Comparison of ENCODE assay signal across 1 cellular context in the genomic region with DNA sequence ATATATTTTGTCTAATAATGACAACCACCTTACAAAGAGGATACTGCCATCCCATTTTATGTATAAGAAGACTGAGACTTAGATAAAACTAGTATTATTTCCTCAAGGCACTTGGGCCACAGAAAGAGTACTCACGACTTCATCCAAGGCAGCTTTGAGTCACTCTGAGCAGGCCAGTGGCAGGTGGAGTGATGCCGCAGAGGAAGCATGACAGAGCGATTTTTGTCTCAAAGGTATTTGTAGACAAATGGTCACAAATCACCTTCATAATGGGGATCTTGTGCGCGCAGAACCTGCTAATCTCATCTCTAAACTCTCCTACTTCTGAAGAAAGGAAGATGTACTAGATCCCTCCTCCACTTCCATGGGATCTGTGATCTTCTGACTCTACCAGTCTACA.
TF ChIP-seq lines count a peak whose summit lies in the region.

No MANE protein-coding gene starts in this region.

TF ChIP-seq in GM23338, 12 proteins besides CTCF, POLR2A, EP300 and RAD21 (continued from another document):
- TF ChIP-seq, protein P1, sequence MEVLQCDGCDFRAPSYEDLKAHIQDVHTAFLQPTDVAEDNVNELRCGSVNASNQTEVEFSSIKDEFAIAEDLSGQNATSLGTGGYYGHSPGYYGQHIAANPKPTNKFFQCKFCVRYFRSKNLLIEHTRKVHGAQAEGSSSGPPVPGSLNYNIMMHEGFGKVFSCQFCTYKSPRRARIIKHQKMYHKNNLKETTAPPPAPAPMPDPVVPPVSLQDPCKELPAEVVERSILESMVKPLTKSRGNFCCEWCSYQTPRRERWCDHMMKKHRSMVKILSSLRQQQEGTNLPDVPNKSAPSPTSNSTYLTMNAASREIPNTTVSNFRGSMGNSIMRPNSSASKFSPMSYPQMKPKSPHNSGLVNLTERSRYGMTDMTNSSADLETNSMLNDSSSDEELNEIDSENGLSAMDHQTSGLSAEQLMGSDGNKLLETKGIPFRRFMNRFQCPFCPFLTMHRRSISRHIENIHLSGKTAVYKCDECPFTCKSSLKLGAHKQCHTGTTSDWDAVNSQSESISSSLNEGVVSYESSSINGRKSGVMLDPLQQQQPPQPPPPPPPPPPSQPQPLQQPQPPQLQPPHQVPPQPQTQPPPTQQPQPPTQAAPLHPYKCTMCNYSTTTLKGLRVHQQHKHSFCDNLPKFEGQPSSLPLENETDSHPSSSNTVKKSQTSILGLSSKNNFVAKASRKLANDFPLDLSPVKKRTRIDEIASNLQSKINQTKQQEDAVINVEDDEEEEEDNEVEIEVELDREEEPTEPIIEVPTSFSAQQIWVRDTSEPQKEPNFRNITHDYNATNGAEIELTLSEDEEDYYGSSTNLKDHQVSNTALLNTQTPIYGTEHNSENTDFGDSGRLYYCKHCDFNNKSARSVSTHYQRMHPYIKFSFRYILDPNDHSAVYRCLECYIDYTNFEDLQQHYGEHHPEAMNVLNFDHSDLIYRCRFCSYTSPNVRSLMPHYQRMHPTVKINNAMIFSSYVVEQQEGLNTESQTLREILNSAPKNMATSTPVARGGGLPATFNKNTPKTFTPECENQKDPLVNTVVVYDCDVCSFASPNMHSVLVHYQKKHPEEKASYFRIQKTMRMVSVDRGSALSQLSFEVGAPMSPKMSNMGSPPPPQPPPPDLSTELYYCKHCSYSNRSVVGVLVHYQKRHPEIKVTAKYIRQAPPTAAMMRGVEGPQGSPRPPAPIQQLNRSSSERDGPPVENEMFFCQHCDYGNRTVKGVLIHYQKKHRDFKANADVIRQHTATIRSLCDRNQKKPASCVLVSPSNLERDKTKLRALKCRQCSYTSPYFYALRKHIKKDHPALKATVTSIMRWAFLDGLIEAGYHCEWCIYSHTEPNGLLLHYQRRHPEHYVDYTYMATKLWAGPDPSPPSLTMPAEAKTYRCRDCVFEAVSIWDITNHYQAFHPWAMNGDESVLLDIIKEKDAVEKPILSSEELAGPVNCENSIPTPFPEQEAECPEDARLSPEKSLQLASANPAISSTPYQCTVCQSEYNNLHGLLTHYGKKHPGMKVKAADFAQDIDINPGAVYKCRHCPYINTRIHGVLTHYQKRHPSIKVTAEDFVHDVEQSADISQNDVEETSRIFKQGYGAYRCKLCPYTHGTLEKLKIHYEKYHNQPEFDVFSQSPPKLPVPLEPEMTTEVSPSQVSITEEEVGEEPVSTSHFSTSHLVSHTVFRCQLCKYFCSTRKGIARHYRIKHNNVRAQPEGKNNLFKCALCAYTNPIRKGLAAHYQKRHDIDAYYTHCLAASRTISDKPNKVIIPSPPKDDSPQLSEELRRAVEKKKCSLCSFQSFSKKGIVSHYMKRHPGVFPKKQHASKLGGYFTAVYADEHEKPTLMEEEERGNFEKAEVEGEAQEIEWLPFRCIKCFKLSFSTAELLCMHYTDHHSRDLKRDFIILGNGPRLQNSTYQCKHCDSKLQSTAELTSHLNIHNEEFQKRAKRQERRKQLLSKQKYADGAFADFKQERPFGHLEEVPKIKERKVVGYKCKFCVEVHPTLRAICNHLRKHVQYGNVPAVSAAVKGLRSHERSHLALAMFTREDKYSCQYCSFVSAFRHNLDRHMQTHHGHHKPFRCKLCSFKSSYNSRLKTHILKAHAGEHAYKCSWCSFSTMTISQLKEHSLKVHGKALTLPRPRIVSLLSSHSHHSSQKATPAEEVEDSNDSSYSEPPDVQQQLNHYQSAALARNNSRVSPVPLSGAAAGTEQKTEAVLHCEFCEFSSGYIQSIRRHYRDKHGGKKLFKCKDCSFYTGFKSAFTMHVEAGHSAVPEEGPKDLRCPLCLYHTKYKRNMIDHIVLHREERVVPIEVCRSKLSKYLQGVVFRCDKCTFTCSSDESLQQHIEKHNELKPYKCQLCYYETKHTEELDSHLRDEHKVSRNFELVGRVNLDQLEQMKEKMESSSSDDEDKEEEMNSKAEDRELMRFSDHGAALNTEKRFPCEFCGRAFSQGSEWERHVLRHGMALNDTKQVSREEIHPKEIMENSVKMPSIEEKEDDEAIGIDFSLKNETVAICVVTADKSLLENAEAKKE (CRISPR knock-in tag; IDR thresholded peaks at IDR 0.05) = no peak
- TF ChIP-seq STAT1 (IDR thresholded peaks at IDR 0.05; ENCODE audit: unreplicated experiment) = no peak
